ENCODE assay signal across 8 cellular contexts in the genomic region with DNA sequence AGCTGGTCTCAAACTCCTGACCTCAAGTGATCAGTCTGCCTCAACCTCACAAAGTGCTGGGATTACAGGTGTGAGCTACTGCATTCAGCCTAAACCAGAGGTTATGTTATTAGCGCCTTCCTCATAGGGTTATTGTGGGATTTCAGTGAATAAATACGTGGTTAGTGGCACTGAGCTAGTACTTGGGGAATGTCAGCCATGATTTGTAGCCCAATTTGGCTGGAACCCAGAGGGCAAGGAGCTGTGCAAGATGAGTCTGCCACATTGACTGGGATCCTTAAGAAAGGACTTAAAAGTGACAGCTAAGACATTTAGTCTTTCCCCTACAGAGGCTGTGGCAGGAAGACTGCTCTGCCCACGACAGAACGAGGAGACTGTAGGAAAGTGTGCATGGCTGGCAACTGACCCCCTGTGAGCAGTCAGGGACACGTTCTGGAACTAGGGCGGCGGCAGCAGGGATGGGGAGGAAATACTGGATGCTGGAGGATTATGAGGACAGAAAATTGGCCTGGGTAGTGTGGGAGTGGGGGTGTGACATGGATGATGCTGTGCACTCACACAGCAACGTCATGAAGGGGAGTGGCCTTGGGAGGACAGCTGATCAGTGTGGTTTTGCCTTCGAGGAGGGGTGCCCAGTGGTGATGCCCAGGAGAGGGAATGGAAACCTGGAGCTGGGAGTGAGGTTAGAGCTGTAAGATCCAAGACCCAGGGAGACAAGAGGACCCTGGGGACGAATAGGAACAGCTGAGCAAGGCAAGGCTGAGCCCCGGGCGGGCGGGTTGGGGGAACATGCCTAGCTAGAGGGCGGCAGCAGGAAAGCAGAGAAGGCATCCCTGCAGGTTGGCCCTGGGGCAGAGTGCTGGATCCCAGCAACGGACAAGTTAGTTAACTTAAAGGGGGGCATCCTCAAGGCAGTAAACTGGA. TPM values are rescaled to one million over a fixed set of nuclear protein-coding genes. Genes with fewer than 3 reads are reported as not detected.
DNase-seq lines count a peak whose midpoint lies in the region; ATAC-seq and TF ChIP-seq lines count a peak whose summit lies in the region.

No MANE protein-coding gene starts in this region.

- in situ Hi-C loops in Panc1 (cut with HindIII; ENCODE audit: low pct_unique_long_range_greater_than_20kb, low sequenced_read_pairs): no loop called here
- in situ Hi-C loops in transverse colon (cut with MboI; ENCODE audit: low pct_ligation_motif_present in 1 of 4, low pct_unique_long_range_greater_than_20kb in 1 of 4, low sequenced_read_pairs in 3 of 4): no loop called here

- peak; percentile 18 for ATAC-seq in CD8-positive, alpha-beta T cell
- 0 out of 2 replicates have a peak, but pooled peaks have one; percentile 18 for ATAC-seq in Panc1
- peak; percentile 22 for ATAC-seq in foreskin keratinocyte
- no peak for ATAC-seq in GM19452 (IDR thresholded peaks at IDR 0.05; ENCODE audit: unreplicated experiment)

- peak in 6 of 7 experiments; percentile 19 to 74 (median 60) for DNase-seq in CD8-positive, alpha-beta T cell
- DNase-seq in Panc1 (ENCODE audit: low read depth, low spot score) (peak; percentile 50), foreskin keratinocyte (peak; percentile 22 to 48), transverse colon (peak; percentile 74)
- peak; percentile 61 for DNase-seq in activated naive CD4-positive, alpha-beta T cell treated with anti-CD3 and anti-CD28 coated beads, Interleukin-2, amount 50 U/mL, for 16 hours

- H3K27ac Mint-ChIP-seq in CD8-positive, alpha-beta T cell: peak overlapping the region; percentile 88
- peak overlapping the region; percentile 90 to 99 (median 99) for H3K27ac Mint-ChIP-seq in IgD-negative memory B cell

- H3K27me3 Mint-ChIP-seq in CD8-positive, alpha-beta T cell (ENCODE audit: low read depth): no peaks in the 10 kb centered on the region
- peaks cover 2% of the 10 kb centered on the region for H3K27me3 Mint-ChIP-seq in IgD-negative memory B cell

- no peaks in the 10 kb centered on the region for H3K27me3 ChIP-seq in CD8-positive, alpha-beta T cell (ENCODE audit: insufficient read depth, low read length)
- no peaks in the 10 kb centered on the region for H3K27me3 ChIP-seq in Panc1 (ENCODE audit: control insufficient read depth, insufficient read depth, low read length)
- H3K27me3 ChIP-seq in foreskin keratinocyte: no peaks in the 10 kb centered on the region
- H3K27me3 ChIP-seq in neuron (ENCODE audit: insufficient read depth, low read length): no peaks in the 10 kb centered on the region
- H3K27me3 ChIP-seq in transverse colon: no peaks in the 10 kb centered on the region

- no peaks in the 10 kb centered on the region for H3K9me3 ChIP-seq in CD8-positive, alpha-beta T cell (ENCODE audit: low read length)
- no peaks in the 10 kb centered on the region for H3K9me3 ChIP-seq in Panc1 (ENCODE audit: control insufficient read depth, insufficient read depth, low read depth, low read length)
- no peaks in the 10 kb centered on the region for H3K9me3 ChIP-seq in neuron (ENCODE audit: low read length)
- H3K9me3 ChIP-seq in transverse colon: no peaks in the 10 kb centered on the region

- H3K4me3 ChIP-seq in CD8-positive, alpha-beta T cell (ENCODE audit: low read depth, low read length): peak overlapping the region; percentile 8
- H3K4me3 ChIP-seq in Panc1 (ENCODE audit: low read depth in 2 of 2, low read length in 2 of 2) (peak overlapping the region; percentile 66 to 88), neuron (ENCODE audit: low read length) (peak overlapping the region; percentile 69), transverse colon (peak overlapping the region in 2 of 4 donors; percentile 13 to 62)

- H3K4me1 ChIP-seq in CD8-positive, alpha-beta T cell (ENCODE audit: insufficient read depth, low read length): peaks cover 41% of the 10 kb centered on the region
- H3K4me1 ChIP-seq in Panc1 (ENCODE audit: control insufficient read depth, insufficient read depth, low read length) (peaks cover 9% of the 10 kb centered on the region; the same call in 1 of the 2 replicates), foreskin keratinocyte (peaks cover 2% of the 10 kb centered on the region), neuron (ENCODE audit: insufficient read depth, low read length) (peaks cover 4% of the 10 kb centered on the region), transverse colon (peaks cover 24 to 52% (median 47%) of the 10 kb centered on the region in 4 donors)

- no peak for TF ChIP-seq EP300 in transverse colon (IDR thresholded peaks at IDR 0.05; ENCODE audit: low read depth)

- H3K4me3 Mint-ChIP-seq in CD8-positive, alpha-beta T cell: peak overlapping the region; percentile 82
- H3K4me3 Mint-ChIP-seq in IgD-negative memory B cell: peak overlapping the region; percentile 83 to 97 (median 96)

- no peak for TF ChIP-seq POLR2A in transverse colon (IDR thresholded peaks at IDR 0.05)

- no peak overlapping the region for H2AFZ ChIP-seq in neuron (ENCODE audit: low read depth, low read length)

- peaks cover 50% of the 10 kb centered on the region for H3K4me1 Mint-ChIP-seq in CD8-positive, alpha-beta T cell (ENCODE audit: low read depth)
- H3K4me1 Mint-ChIP-seq in IgD-negative memory B cell: peaks cover 15 to 24% (median 24%) of the 10 kb centered on the region in 3 donors

- CTCF ChIA-PET in CD8-positive, alpha-beta T cell (lab: Charles Lee): interaction anchor here (0.8 to 1.4 kb wide), 5 partner anchors 19 to 142 kb away, joined by 3 to 5 read pairs (median 3); no protein-coding TSS in a partner anchor
- CTCF ChIA-PET in Panc1 (lab: Charles Lee): interaction anchor here (0.6 to 1.6 kb wide), 4 partner anchors 41 to 73 kb away, joined by 3 to 12 read pairs (median 5); no protein-coding TSS in a partner anchor

- intact Hi-C loops in CD8-positive, alpha-beta T cell (cut with DNase I, micrococcal nuclease): no loop called here
- intact Hi-C loops in Panc1 (cut with micrococcal nuclease; ENCODE audit: unreplicated experiment) (loop anchor here (2.0 kb wide), 1 partner anchor 71 kb away; no protein-coding TSS in a partner anchor), transverse colon (cut with DNase I; ENCODE audit: low total_unique reads) (no loop called here)

- peaks cover 4% of the 10 kb centered on the region for H3K9me3 Mint-ChIP-seq in CD8-positive, alpha-beta T cell
- peaks cover 0 to 2% (median 0%) of the 10 kb centered on the region in 3 donors for H3K9me3 Mint-ChIP-seq in IgD-negative memory B cell

- BruUV-seq in Panc1 (replicated peaks; lab: Mats Ljungman, UMichigan): no TSS peak

- WGBS in transverse colon (ENCODE audit: low coverage in 1 of 2), 2 donors: 4 to 14% methylated on average over 5 to 15 of the region's 15 CpGs

- H3K27ac ChIP-seq in CD8-positive, alpha-beta T cell (ENCODE audit: low read depth, low read length): peak overlapping the region; percentile 33
- peak overlapping the region; percentile 24 for H3K27ac ChIP-seq in Panc1 (ENCODE audit: low read length)
- no peak overlapping the region for H3K27ac ChIP-seq in foreskin keratinocyte
- H3K27ac ChIP-seq in transverse colon: peak overlapping the region; percentile 64 to 98 (median 88)

- peaks cover 2% of the 10 kb centered on the region for H3K36me3 Mint-ChIP-seq in CD8-positive, alpha-beta T cell
- H3K36me3 Mint-ChIP-seq in IgD-negative memory B cell: no peaks in the 10 kb centered on the region

- H3K36me3 ChIP-seq in CD8-positive, alpha-beta T cell (ENCODE audit: insufficient read depth, low read length): no peaks in the 10 kb centered on the region
- H3K36me3 ChIP-seq in Panc1 (ENCODE audit: control insufficient read depth, insufficient read depth, low read length) (no peaks in the 10 kb centered on the region), neuron (ENCODE audit: insufficient read depth, low read length) (no peaks in the 10 kb centered on the region), transverse colon (no peaks in the 10 kb centered on the region)

- no peak for TF ChIP-seq CTCF in CD8-positive, alpha-beta T cell (IDR thresholded peaks at IDR 0.05)
- TF ChIP-seq CTCF in Panc1 (IDR thresholded peaks at IDR 0.05) (no peak), foreskin keratinocyte (conservative IDR thresholded peaks at IDR 0.05) (no peak), transverse colon (IDR thresholded peaks at IDR 0.05) (no peak)

- POLR2A ChIA-PET in CD8-positive, alpha-beta T cell (lab: Charles Lee): interaction anchor here (0.9 to 2.1 kb wide), 4 partner anchors 8 to 35 kb away, joined by 3 to 12 read pairs (median 4); a partner anchor contains a TSS
- POLR2A ChIA-PET in Panc1 (lab: Charles Lee): interaction anchor here (0.9 to 1.5 kb wide), 2 partner anchors 19 to 20 kb away, joined by 3 read pairs; no protein-coding TSS in a partner anchor

RNA-seq across cellular contexts. Expression of a gene that starts 14.5 kb away (rescaled TPM):
- total RNA-seq in CD8-positive, alpha-beta T cell: 10 to 100 TPM; 69.9 to 71.6 TPM
- polyA plus RNA-seq in IgD-negative memory B cell (241 TPM), foreskin keratinocyte (425 and 434 TPM in 2 replicates)
- total RNA-seq in Panc1 (2021; ENCODE audit: unreplicated experiment) (413 TPM), foreskin keratinocyte (318 and 323 TPM in 2 replicates), transverse colon (100 to 1,000 TPM in 3 of 4 donors, 10 to 100 TPM in 1; 75.2 to 373 (median 245) TPM)
- 260 TPM for polyA plus RNA-seq in Panc1 (2012; ENCODE audit: insufficient read length)

RNA-seq across cellular contexts. Expression of a gene that starts 14.8 kb away (rescaled TPM):
- total RNA-seq in CD8-positive, alpha-beta T cell: 10 to 100 TPM; 29.4 to 31.7 TPM
- polyA plus RNA-seq in IgD-negative memory B cell (5.7 TPM), foreskin keratinocyte (7.3 and 7.7 TPM in 2 replicates)
- total RNA-seq in Panc1 (2021; ENCODE audit: unreplicated experiment) (34.9 TPM), foreskin keratinocyte (11.6 and 12.7 TPM in 2 replicates), transverse colon (10 to 100 TPM; 14.5 to 24.7 (median 19.7) TPM)
- 29.9 TPM for polyA plus RNA-seq in Panc1 (2012; ENCODE audit: insufficient read length)

RNA-seq across cellular contexts. Expression of a gene that starts 19.8 kb away (rescaled TPM):
- 10 to 100 TPM in 1 of 2 experiments, 1 to 10 TPM in 1; 9.2 to 11.2 TPM for total RNA-seq in CD8-positive, alpha-beta T cell
- polyA plus RNA-seq in IgD-negative memory B cell: 53.9 TPM
- total RNA-seq in Panc1 (2021; ENCODE audit: unreplicated experiment): 55.2 TPM
- polyA plus RNA-seq in Panc1 (2012; ENCODE audit: insufficient read length): 44.5 TPM
- 56.2 and 65.9 TPM in 2 replicates for total RNA-seq in foreskin keratinocyte
- polyA plus RNA-seq in foreskin keratinocyte: 79.6 and 87.4 TPM in 2 replicates
- 10 to 100 TPM in 2 of 4 donors, under 1 TPM in 1, not detected in 1; 1.00 to 41.3 (median 37.4) TPM for total RNA-seq in transverse colon

RNA-seq across cellular contexts. Expression of a gene that starts 44.8 kb away (rescaled TPM):
- under 1 TPM; 0.14 to 0.27 TPM for total RNA-seq in CD8-positive, alpha-beta T cell
- polyA plus RNA-seq in IgD-negative memory B cell: not detected
- total RNA-seq in Panc1 (2021; ENCODE audit: unreplicated experiment): 32.0 TPM
- polyA plus RNA-seq in Panc1 (2012; ENCODE audit: insufficient read length): 33.7 TPM
- total RNA-seq in foreskin keratinocyte: 9.7 and 10.1 TPM in 2 replicates
- polyA plus RNA-seq in foreskin keratinocyte: 8.2 and 8.6 TPM in 2 replicates
- 1 to 10 TPM; 2.0 to 5.6 (median 3.6) TPM for total RNA-seq in transverse colon

RNA-seq across cellular contexts. Expression of a gene that starts 55.5 kb away (rescaled TPM):
- 1 to 10 TPM; 2.9 to 3.6 TPM for total RNA-seq in CD8-positive, alpha-beta T cell
- 3.0 TPM for polyA plus RNA-seq in IgD-negative memory B cell
- 46.6 TPM for total RNA-seq in Panc1 (2021; ENCODE audit: unreplicated experiment)
- 70.7 TPM for polyA plus RNA-seq in Panc1 (2012; ENCODE audit: insufficient read length)
- total RNA-seq in foreskin keratinocyte: 3.2 and 3.4 TPM in 2 replicates
- polyA plus RNA-seq in foreskin keratinocyte: 2.0 and 2.2 TPM in 2 replicates
- total RNA-seq in transverse colon: 10 to 100 TPM; 65.9 to 94.6 (median 79.5) TPM
